ENCODE assay signal across 1 cellular context in the genomic region with DNA sequence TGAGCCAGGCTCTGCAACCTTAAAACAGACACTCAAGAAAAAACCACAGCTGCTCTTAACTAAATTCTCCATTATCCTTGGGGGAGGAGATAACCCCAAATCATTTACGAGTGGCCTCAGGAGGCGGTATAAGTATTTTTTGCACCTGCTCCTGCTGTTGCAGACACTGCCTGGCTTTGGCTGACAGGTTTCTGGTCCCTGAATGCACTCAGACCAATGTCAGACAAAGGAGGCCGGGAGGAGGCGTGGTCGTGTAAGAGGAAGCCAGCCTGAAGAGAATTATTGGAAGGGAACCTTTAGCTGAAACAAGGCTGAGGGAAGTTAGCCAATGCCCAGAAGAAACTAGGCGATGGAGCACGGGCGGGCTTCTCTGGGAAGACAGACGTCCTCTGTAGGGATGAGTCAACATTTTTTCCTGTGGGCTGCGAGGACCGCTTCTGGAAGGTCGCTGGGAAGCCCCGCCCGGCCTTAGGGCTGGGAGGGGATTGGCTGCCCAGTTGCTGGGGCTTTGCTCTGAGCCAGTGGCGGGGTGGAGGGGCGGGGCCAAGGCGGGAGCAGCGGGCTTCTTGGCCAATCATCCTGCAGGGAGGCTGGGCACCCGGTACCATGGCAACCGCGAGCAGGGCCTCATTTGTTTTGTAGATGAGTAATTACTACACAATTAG.
TF ChIP-seq lines count a peak whose summit lies in the region.

No MANE protein-coding gene starts in this region.

TF ChIP-seq in HEK293, 187 proteins besides CTCF, POLR2A, EP300 and RAD21 (continued from another document and continues in another):
- no peak for TF ChIP-seq HIC1 (tag by site-specific recombination; IDR thresholded peaks at IDR 0.05)
- TF ChIP-seq, protein P1, sequence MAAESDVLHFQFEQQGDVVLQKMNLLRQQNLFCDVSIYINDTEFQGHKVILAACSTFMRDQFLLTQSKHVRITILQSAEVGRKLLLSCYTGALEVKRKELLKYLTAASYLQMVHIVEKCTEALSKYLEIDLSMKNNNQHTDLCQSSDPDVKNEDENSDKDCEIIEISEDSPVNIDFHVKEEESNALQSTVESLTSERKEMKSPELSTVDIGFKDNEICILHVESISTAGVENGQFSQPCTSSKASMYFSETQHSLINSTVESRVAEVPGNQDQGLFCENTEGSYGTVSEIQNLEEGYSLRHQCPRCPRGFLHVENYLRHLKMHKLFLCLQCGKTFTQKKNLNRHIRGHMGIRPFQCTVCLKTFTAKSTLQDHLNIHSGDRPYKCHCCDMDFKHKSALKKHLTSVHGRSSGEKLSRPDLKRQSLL (tag by site-specific recombination; IDR thresholded peaks at IDR 0.05) = peak; percentile 82
- peak; percentile 95 for TF ChIP-seq SP2 (tag by site-specific recombination; IDR thresholded peaks at IDR 0.05)
- no peak for TF ChIP-seq GLIS1 (tag by site-specific recombination; IDR thresholded peaks at IDR 0.05)
- TF ChIP-seq ZNF26 (tag by site-specific recombination; IDR thresholded peaks at IDR 0.05) = no peak
- no peak for TF ChIP-seq ZNF132 (tag by site-specific recombination; IDR thresholded peaks at IDR 0.05; ENCODE audit: borderline replicate concordance)
- TF ChIP-seq ZNF155 (tag by site-specific recombination; IDR thresholded peaks at IDR 0.05) = no peak
- no peak for TF ChIP-seq ZNF692 (tag by site-specific recombination; IDR thresholded peaks at IDR 0.05)
- TF ChIP-seq ZNF16 (tag by site-specific recombination; IDR thresholded peaks at IDR 0.05; ENCODE audit: low read depth) = no peak
- TF ChIP-seq ZNF449 (tag by site-specific recombination; IDR thresholded peaks at IDR 0.05) = no peak
- no peak for TF ChIP-seq BCL11B (tag by site-specific recombination; IDR thresholded peaks at IDR 0.05; ENCODE audit: low read depth)
- TF ChIP-seq ZNF174 (tag by site-specific recombination; IDR thresholded peaks at IDR 0.05) = no peak
- TF ChIP-seq ZBTB20 (tag by site-specific recombination; IDR thresholded peaks at IDR 0.05) = no peak
- peak; percentile 69 for TF ChIP-seq ZBTB17 (tag by site-specific recombination; IDR thresholded peaks at IDR 0.05)
- TF ChIP-seq KLF10 (tag by site-specific recombination; IDR thresholded peaks at IDR 0.05) = no peak
- no peak for TF ChIP-seq ZNF596 (tag by site-specific recombination; IDR thresholded peaks at IDR 0.05)
- no peak for TF ChIP-seq KLF8 (tag by site-specific recombination; IDR thresholded peaks at IDR 0.05)
- no peak for TF ChIP-seq ZNF785 (tag by site-specific recombination; IDR thresholded peaks at IDR 0.05)
- TF ChIP-seq ATF2 (tag by site-specific recombination; IDR thresholded peaks at IDR 0.05; ENCODE audit: low read depth) = no peak
- TF ChIP-seq ZNF19 (tag by site-specific recombination; IDR thresholded peaks at IDR 0.05; ENCODE audit: low read depth) = no peak
- no peak for TF ChIP-seq GLIS2 (tag by site-specific recombination; IDR thresholded peaks at IDR 0.05)
- no peak for TF ChIP-seq ZNF792 (tag by site-specific recombination; IDR thresholded peaks at IDR 0.05)
- TF ChIP-seq ZNF350 (tag by site-specific recombination; IDR thresholded peaks at IDR 0.05) = no peak
- TF ChIP-seq ZNF549 (tag by site-specific recombination; IDR thresholded peaks at IDR 0.05) = no peak
- no peak for TF ChIP-seq ZNF10 (tag by site-specific recombination; IDR thresholded peaks at IDR 0.05)
- TF ChIP-seq SP7 (tag by site-specific recombination; IDR thresholded peaks at IDR 0.05) = no peak
- TF ChIP-seq, protein P2, sequence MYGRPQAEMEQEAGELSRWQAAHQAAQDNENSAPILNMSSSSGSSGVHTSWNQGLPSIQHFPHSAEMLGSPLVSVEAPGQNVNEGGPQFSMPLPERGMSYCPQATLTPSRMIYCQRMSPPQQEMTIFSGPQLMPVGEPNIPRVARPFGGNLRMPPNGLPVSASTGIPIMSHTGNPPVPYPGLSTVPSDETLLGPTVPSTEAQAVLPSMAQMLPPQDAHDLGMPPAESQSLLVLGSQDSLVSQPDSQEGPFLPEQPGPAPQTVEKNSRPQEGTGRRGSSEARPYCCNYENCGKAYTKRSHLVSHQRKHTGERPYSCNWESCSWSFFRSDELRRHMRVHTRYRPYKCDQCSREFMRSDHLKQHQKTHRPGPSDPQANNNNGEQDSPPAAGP (tag by site-specific recombination; IDR thresholded peaks at IDR 0.05) = no peak
- no peak for TF ChIP-seq MEIS1 (CRISPR knock-in tag; IDR thresholded peaks at IDR 0.05; ENCODE audit: borderline replicate concordance)
- no peak for TF ChIP-seq ZNF768 (tag by site-specific recombination; IDR thresholded peaks at IDR 0.05)
- no peak for TF ChIP-seq ZFP69B (tag by site-specific recombination; IDR thresholded peaks at IDR 0.05)
- no peak for TF ChIP-seq ZNF677 (tag by site-specific recombination; IDR thresholded peaks at IDR 0.05)
- TF ChIP-seq, protein P3, sequence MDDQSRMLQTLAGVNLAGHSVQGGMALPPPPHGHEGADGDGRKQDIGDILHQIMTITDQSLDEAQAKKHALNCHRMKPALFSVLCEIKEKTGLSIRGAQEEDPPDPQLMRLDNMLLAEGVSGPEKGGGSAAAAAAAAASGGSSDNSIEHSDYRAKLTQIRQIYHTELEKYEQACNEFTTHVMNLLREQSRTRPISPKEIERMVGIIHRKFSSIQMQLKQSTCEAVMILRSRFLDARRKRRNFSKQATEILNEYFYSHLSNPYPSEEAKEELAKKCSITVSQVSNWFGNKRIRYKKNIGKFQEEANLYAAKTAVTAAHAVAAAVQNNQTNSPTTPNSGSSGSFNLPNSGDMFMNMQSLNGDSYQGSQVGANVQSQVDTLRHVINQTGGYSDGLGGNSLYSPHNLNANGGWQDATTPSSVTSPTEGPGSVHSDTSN (CRISPR knock-in tag; IDR thresholded peaks at IDR 0.05) = no peak
- TF ChIP-seq ZNF335 (tag by site-specific recombination; conservative IDR thresholded peaks at IDR 0.05) = peak; percentile 54
- no peak for TF ChIP-seq ZSCAN4 (tag by site-specific recombination; IDR thresholded peaks at IDR 0.05)
- no peak for TF ChIP-seq BCL11A (tag by site-specific recombination; IDR thresholded peaks at IDR 0.05; ENCODE audit: low read depth)
- no peak for TF ChIP-seq YY1 (tag by site-specific recombination; IDR thresholded peaks at IDR 0.05)
- no peak for TF ChIP-seq ZSCAN5A (tag by site-specific recombination; IDR thresholded peaks at IDR 0.05)
- no peak for TF ChIP-seq ZNF394 (tag by site-specific recombination; IDR thresholded peaks at IDR 0.05; ENCODE audit: borderline replicate concordance)
- TF ChIP-seq ZNF391 (tag by site-specific recombination; IDR thresholded peaks at IDR 0.05; ENCODE audit: borderline replicate concordance, low read depth) = no peak
- peak; percentile 79 for TF ChIP-seq ZBTB8A (tag by site-specific recombination; IDR thresholded peaks at IDR 0.05)
- no peak for TF ChIP-seq ZIC2 (tag by site-specific recombination; IDR thresholded peaks at IDR 0.05)
- TF ChIP-seq ZNF555 (tag by site-specific recombination; conservative IDR thresholded peaks at IDR 0.05) = no peak
- TF ChIP-seq IKZF3 (tag by site-specific recombination; IDR thresholded peaks at IDR 0.05) = peak; percentile 51
- TF ChIP-seq, protein P4, sequence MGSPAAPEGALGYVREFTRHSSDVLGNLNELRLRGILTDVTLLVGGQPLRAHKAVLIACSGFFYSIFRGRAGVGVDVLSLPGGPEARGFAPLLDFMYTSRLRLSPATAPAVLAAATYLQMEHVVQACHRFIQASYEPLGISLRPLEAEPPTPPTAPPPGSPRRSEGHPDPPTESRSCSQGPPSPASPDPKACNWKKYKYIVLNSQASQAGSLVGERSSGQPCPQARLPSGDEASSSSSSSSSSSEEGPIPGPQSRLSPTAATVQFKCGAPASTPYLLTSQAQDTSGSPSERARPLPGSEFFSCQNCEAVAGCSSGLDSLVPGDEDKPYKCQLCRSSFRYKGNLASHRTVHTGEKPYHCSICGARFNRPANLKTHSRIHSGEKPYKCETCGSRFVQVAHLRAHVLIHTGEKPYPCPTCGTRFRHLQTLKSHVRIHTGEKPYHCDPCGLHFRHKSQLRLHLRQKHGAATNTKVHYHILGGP (tag by site-specific recombination; IDR thresholded peaks at IDR 0.05) = no peak
- no peak for TF ChIP-seq ZNF362 (tag by site-specific recombination; IDR thresholded peaks at IDR 0.05)
